ENCODE assay signal across 16 cellular contexts in the genomic region with DNA sequence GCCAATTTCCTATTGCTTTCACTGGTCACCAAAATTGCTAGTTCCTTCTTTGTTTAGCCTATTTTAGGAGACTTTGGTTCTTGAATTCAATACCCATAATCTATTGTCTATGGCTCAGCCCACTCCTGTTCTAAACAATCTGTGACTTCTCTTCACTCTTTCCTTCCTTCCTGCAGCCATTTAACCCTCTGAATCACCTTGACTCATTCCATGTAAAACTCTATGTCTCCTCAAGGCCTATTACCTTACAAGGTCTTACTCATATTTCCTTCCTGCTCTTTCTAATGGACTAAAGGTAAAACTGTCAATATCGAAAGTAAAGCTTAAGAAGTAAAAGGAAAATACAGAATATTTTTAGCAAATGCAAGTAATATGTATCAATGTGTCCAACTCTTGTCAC.
DNase-seq lines count a peak whose midpoint lies in the region; ATAC-seq, FAIRE-seq and TF ChIP-seq lines count a peak whose summit lies in the region.
"Had no signal": no experiment of that assay in that cellular context is flagged by ENCODE, and none has a peak within 500 bp of the region (broad histone marks: within the 10 kb centered on the region; RNA-seq: fewer than 3 reads in every experiment).

No MANE protein-coding gene starts in this region.

- H3K4ac ChIP-seq in neuronal stem cell (ENCODE audit: low read length), result no peak overlapping the region

- H3K4me1 ChIP-seq in ACC112 (ENCODE audit: control insufficient read depth, insufficient read depth, low read length, unreplicated experiment), result peaks cover 37% of the 10 kb centered on the region
- peaks cover 16% of the 10 kb centered on the region for H3K4me1 ChIP-seq in SJSA1 (replicated peaks)
- peaks cover 0 to 4% of the 10 kb centered on the region in 2 donors for H3K4me1 ChIP-seq in neuronal stem cell (ENCODE audit: control insufficient read depth in 2 of 2, insufficient read depth in 1 of 2, low read depth in 1 of 2, low read length in 2 of 2)

- no peak overlapping the region for H3K9ac ChIP-seq in neuronal stem cell (ENCODE audit: low read depth, low read length, poor library complexity)

- no peak overlapping the region for H3K23ac ChIP-seq in neuronal stem cell (ENCODE audit: low read depth, low read length, poor library complexity)

- no peak overlapping the region for H4K91ac ChIP-seq in neuronal stem cell (ENCODE audit: low read depth, low read length, poor library complexity)

- no peak overlapping the region for H3K4me2 ChIP-seq in neuronal stem cell (ENCODE audit: insufficient read depth, low read length, poor library complexity, severe bottlenecking)

- H3K27ac ChIP-seq in ACC112 (ENCODE audit: low read depth, low read length) (peak overlapping the region; percentile 92), SJSA1 (0 out of 2 replicates have a peak overlapping the region, but pooled peaks have one; percentile 6), neuronal stem cell (replicated peaks; ENCODE audit: low read length) (no peak overlapping the region)
- H3K27ac ChIP-seq: body of pancreas had no signal

- no peaks in the 10 kb centered on the region for H3K36me3 ChIP-seq in ACC112 (ENCODE audit: insufficient read depth, low read length)
- H3K36me3 ChIP-seq in SJSA1, result no peaks in the 10 kb centered on the region
- no peaks in the 10 kb centered on the region for H3K36me3 ChIP-seq in neuronal stem cell (replicated peaks in 1 of 2; ENCODE audit: control insufficient read depth in 2 of 2, insufficient read depth in 2 of 2, low read length in 2 of 2)
- H3K36me3 ChIP-seq: tibial nerve had no signal

- H3K79me2 ChIP-seq in ACC112 (ENCODE audit: control insufficient read depth, insufficient read depth, low read length, unreplicated experiment), result peaks cover 26% of the 10 kb centered on the region

- H3K27me3 ChIP-seq in ACC112 (ENCODE audit: insufficient read depth, low read length) (no peaks in the 10 kb centered on the region), SJSA1 (replicated peaks) (no peaks in the 10 kb centered on the region), neuronal stem cell (ENCODE audit: control insufficient read depth in 3 of 3, insufficient read depth in 3 of 3, low read depth in 1 of 3, low read length in 3 of 3) (no peaks in the 10 kb centered on the region)
- H3K27me3 ChIP-seq: body of pancreas, tibial nerve had no signal

- no peaks in the 10 kb centered on the region for H3K9me3 ChIP-seq in SJSA1 (replicated peaks)
- H3K9me3 ChIP-seq in neuronal stem cell (replicated peaks in 1 of 2; ENCODE audit: control insufficient read depth in 2 of 2, insufficient read depth in 1 of 2, low read depth in 1 of 2, low read length in 2 of 2), result no peaks in the 10 kb centered on the region
- H3K9me3 ChIP-seq: body of pancreas, tibial nerve had no signal

- H2BK120ac ChIP-seq in neuronal stem cell (ENCODE audit: low read depth, low read length), result no peak overlapping the region

- no peak overlapping the region for H2BK5ac ChIP-seq in neuronal stem cell (ENCODE audit: low read length)

- H2BK15ac ChIP-seq in neuronal stem cell (ENCODE audit: low read length), result no peak overlapping the region

- no peaks in the 10 kb centered on the region for H3K79me1 ChIP-seq in neuronal stem cell (ENCODE audit: low read depth, low read length)

- H3K18ac ChIP-seq in neuronal stem cell (ENCODE audit: low read length), result no peak overlapping the region

- no peak for TF ChIP-seq POLR2A in H54 (IDR thresholded peaks at IDR 0.05; ENCODE audit: low read depth, low read length)

- H3K14ac ChIP-seq in neuronal stem cell (ENCODE audit: low read length), result no peak overlapping the region

- peak overlapping the region; percentile 47 for H3K4me3 ChIP-seq in ACC112 (ENCODE audit: low read depth, low read length)
- no peak overlapping the region for H3K4me3 ChIP-seq in SJSA1
- H3K4me3 ChIP-seq in neuronal stem cell (ENCODE audit: low read length in 2 of 2), result no peak overlapping the region
- H3K4me3 ChIP-seq: body of pancreas, tibial nerve had no signal

- WGBS in neuronal stem cell (ENCODE audit: extremely low coverage in 2 of 2, insufficient read length in 2 of 2, insufficient replicate concordance in 1 of 2), 2 donors, result no CpG with 5 or more reads among the region's 1 CpG

- DNase-seq in H54 (ENCODE audit: insufficient read length, low spot score) (no peak), SJSA1 (ENCODE audit: low read depth in 1 of 2, low spot score in 2 of 2) (no peak), glomerular visceral epithelial cell (ENCODE audit: extremely low spot score) (peak; percentile 38), activated gamma-delta T cell treated with Interleukin-2 at 50 U/mL for 16 hours (no peak), neuronal stem cell (ENCODE audit: low spot score) (no peak)
- DNase-seq: body of pancreas; COR-L47; effector memory CD8-positive, alpha-beta T cell; H7; KG1; NCI-H187; occipital lobe had no signal

- H2AFZ ChIP-seq in ACC112 (ENCODE audit: low read length, unreplicated experiment), result no peak overlapping the region
- H2AFZ ChIP-seq in neuronal stem cell (ENCODE audit: low read length), result no peak overlapping the region

- peak; percentile 88 for FAIRE-seq in H54 (lab: Jason Lieb, UNC)

- H4K8ac ChIP-seq in neuronal stem cell (ENCODE audit: low read depth, low read length), result no peak overlapping the region

- H2AK5ac ChIP-seq in neuronal stem cell (ENCODE audit: low read depth, low read length), result no peak overlapping the region

- ATAC-seq in HG02623 (IDR thresholded peaks at IDR 0.05; ENCODE audit: unreplicated experiment), result no peak
- no peak for ATAC-seq in GM18502 (IDR thresholded peaks at IDR 0.05; ENCODE audit: poor library complexity, unreplicated experiment)
- ATAC-seq: body of pancreas; effector memory CD8-positive, alpha-beta T cell had no signal

- H2BK12ac ChIP-seq in neuronal stem cell (ENCODE audit: low read length), result no peak overlapping the region
